In the genomic region with DNA sequence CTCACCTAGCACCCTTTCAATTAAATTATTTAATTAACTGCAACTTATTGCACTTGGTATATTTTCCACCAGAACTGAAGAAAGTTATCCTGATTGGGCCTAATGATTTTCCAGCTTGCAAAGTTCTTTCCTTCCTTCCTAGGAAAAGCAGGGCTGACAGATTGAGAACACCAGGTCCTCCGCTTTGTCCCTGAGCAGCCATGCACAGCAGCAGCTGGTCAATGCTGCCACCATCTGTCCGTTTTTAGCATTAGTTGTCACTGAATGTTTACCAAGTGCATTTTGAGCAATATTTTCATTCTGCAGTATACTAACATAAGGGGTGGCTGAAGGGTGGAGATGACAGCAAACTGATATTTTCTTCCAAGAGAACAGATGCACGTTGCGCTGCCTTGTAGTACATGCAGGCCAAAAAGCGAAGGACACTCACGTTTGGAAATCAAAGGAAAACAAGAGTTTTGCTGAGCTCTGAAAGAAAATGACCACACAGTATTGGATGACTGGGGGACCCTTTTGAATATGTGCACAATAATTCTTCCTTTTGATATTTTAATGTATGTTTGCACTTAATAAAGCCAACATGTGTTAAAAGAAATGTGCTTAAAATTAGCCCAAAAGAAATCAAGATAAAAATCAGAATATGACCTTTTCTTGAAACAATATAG, we compare ENCODE assay signal across 9 cellular contexts.
DNase-seq lines count a peak whose midpoint lies in the region; ATAC-seq and TF ChIP-seq lines count a peak whose summit lies in the region.
"Had no signal": no experiment of that assay in that cellular context is flagged by ENCODE, and none has a peak within 500 bp of the region (broad histone marks: within the 10 kb centered on the region; RNA-seq: fewer than 3 reads in every experiment).

No MANE protein-coding gene starts in this region.

- no peaks in the 10 kb centered on the region for H3K36me3 ChIP-seq in thyroid gland
- H3K36me3 ChIP-seq: Peyer's patch had no signal

- H3K9me3 ChIP-seq in thyroid gland, result no peaks in the 10 kb centered on the region
- H3K9me3 ChIP-seq: Peyer's patch had no signal

- no peak overlapping the region for H3K4me3 ChIP-seq in thyroid gland (replicated peaks in 1 of 3)
- H3K4me3 ChIP-seq: Peyer's patch had no signal

- DNase-seq in AML-193 (lab: John Stamatoyannopoulos, UW), result peak; percentile 8 to 12
- peak; percentile 26 to 79 for DNase-seq in NCI-H526 (lab: John Stamatoyannopoulos, UW)
- DNase-seq in T47D (ENCODE audit: low read depth in 1 of 2, low spot score in 1 of 2), result peak; percentile 37 to 78
- DNase-seq in iris pigment epithelial cell (ENCODE audit: low read depth), result peak; percentile 80
- peak; percentile 75 to 78 for DNase-seq in thyroid gland

- WGBS in thyroid gland, 2 donors, result 36 to 38% methylated on average over 6 of the region's 6 CpGs

- intact Hi-C loops in thyroid gland (cut with DNase I), result no loop called here

- ATAC-seq in GM18861 (IDR thresholded peaks at IDR 0.05; ENCODE audit: unreplicated experiment) (peak; percentile 81), HG03432 (IDR thresholded peaks at IDR 0.05; ENCODE audit: unreplicated experiment) (peak; percentile 83), HG03460 (IDR thresholded peaks at IDR 0.05; ENCODE audit: unreplicated experiment) (no peak)

- no peak for TF ChIP-seq POLR2A in thyroid gland (IDR thresholded peaks at IDR 0.05)

- no peaks in the 10 kb centered on the region for H3K27me3 ChIP-seq in thyroid gland
- H3K27me3 ChIP-seq: Peyer's patch had no signal

- peaks cover 33 to 38% of the 10 kb centered on the region in 2 donors for H3K4me1 ChIP-seq in thyroid gland
- H3K4me1 ChIP-seq: Peyer's patch had no signal

- peak; percentile 28 to 96 (median 86) for TF ChIP-seq CTCF in thyroid gland (IDR thresholded peaks at IDR 0.05)

- in situ Hi-C loops in T47D (cut with HindIII; ENCODE audit: low pct_unique_long_range_greater_than_20kb, low sequenced_read_pairs), result no loop called here

- H3K27ac ChIP-seq in thyroid gland, result peak overlapping the region; percentile 73 to 85 (median 73)
- H3K27ac ChIP-seq: Peyer's patch had no signal

Comparison
In these comparisons a context has a peak if more than half of its experiments do, and no peak if none do; other contexts are left out.
1. DNase-seq: peak in every context shown above with its lines; median percentile 80 in iris pigment epithelial cell; 76 in thyroid gland; 58 in T47D; 52 in NCI-H526; 10 in AML-193.